10 cellular contexts compared by ENCODE assay signal in genomic region chr6:75272145-75272840, GRCh38. TPM values are rescaled to one million over a fixed set of nuclear protein-coding genes. Genes with fewer than 3 reads are reported as not detected.
A peak's percentile ranks its signal among the peaks of the same experiment; 100 is the strongest.
DNase-seq lines count a peak whose midpoint lies in the region; ATAC-seq, FAIRE-seq and TF ChIP-seq lines count a peak whose summit lies in the region.
"Had no signal": no experiment of that assay in that cellular context is flagged by ENCODE, and none has a peak within 500 bp of the region (broad histone marks: within the 10 kb centered on the region; RNA-seq: fewer than 3 reads in every experiment).

No MANE protein-coding gene starts in this region.

- no peak overlapping the region for H4K5ac ChIP-seq in H9 (ENCODE audit: insufficient read length, low read depth, low read length)

- TF ChIP-seq EP300 in A549 (IDR thresholded peaks at IDR 0.05), result no peak

- TF ChIP-seq CTCF in A549 (IDR thresholded peaks at IDR 0.05), result no peak
- TF ChIP-seq CTCF in H9 (conservative IDR thresholded peaks at IDR 0.05), result no peak
- no peak for TF ChIP-seq CTCF in keratinocyte (optimal IDR thresholded peaks at IDR 0.05 in 1 of 3, IDR thresholded peaks at IDR 0.05 in 1 of 3, conservative IDR thresholded peaks at IDR 0.05 in 1 of 3; ENCODE audit: extremely low read depth in 1 of 3, insufficient read depth in 2 of 3, low read length in 3 of 3)

- DNase-seq in A549 (ENCODE audit: low read depth in 1 of 2, low spot score in 1 of 2) (no peak), H9 (no peak), keratinocyte (ENCODE audit: low read depth, low spot score) (no peak), cerebellar cortex (ENCODE audit: low spot score) (no peak)
- no peak for DNase-seq in activated naive CD8-positive, alpha-beta T cell treated with anti-CD3 and anti-CD28 coated beads for 36 hours
- DNase-seq: kidney had no signal

- no peak overlapping the region for H3K23ac ChIP-seq in H9 (ENCODE audit: insufficient read length, low read depth, low read length)

- H2BK5ac ChIP-seq in H9 (ENCODE audit: insufficient read length, low read length), result no peak overlapping the region

- no peak overlapping the region for H2BK12ac ChIP-seq in H9 (ENCODE audit: insufficient read length, low read depth, low read length)

- no peaks in the 10 kb centered on the region for H3K27me3 Mint-ChIP-seq in H9 (ENCODE audit: low read depth)
- no peaks in the 10 kb centered on the region for H3K27me3 Mint-ChIP-seq in activated naive CD8-positive, alpha-beta T cell treated with anti-CD3 and anti-CD28 coated beads for 36 hours

- H3K56ac ChIP-seq in H9 (ENCODE audit: insufficient read length, low read depth, low read length), result no peak overlapping the region

- H3K23me2 ChIP-seq in H9 (ENCODE audit: insufficient read length, low read depth, low read length, poor library complexity, severe bottlenecking), result no peaks in the 10 kb centered on the region

- peak overlapping the region; percentile 56; the same call in 1 of the 2 replicates for H3K4ac ChIP-seq in H9 (ENCODE audit: low read depth, low read length)

- CTCF ChIA-PET in A549 (lab: Yijun Ruan, JAX), result interaction anchor here (0.8 to 1.5 kb wide), 2 partner anchors 10 to 252 kb away, joined by 3 to 5 read pairs; no protein-coding TSS in a partner anchor

- H3T11ph ChIP-seq in H9 (ENCODE audit: low read length), result peak overlapping the region; percentile 39

- no peak overlapping the region for H3K9ac ChIP-seq in H9 (ENCODE audit: extremely low read depth, insufficient read length, low read length)
- no peak overlapping the region for H3K9ac ChIP-seq in keratinocyte (ENCODE audit: control insufficient read depth, extremely low read depth, insufficient read depth, low read length)

- H4K20me1 ChIP-seq in H9 (ENCODE audit: control insufficient read depth, insufficient read depth, insufficient read length), result no peaks in the 10 kb centered on the region
- no peaks in the 10 kb centered on the region for H4K20me1 ChIP-seq in keratinocyte (ENCODE audit: control insufficient read depth, extremely low read depth, insufficient read depth, low read length)

- H3K4me3 ChIP-seq in A549, result no peak overlapping the region
- peak overlapping the region in 1 of 3 experiments; percentile 6 for H3K4me3 ChIP-seq in keratinocyte (ENCODE audit: control insufficient read depth in 2 of 3, extremely low read depth in 1 of 3, insufficient read depth in 2 of 3, low read depth in 1 of 3, low read length in 3 of 3)

- peaks cover 59% of the 10 kb centered on the region for H3K4me1 ChIP-seq in A549
- H3K4me1 ChIP-seq in H9 (ENCODE audit: insufficient read depth, low read length), result peaks cover 18% of the 10 kb centered on the region; the same call in 1 of the 2 replicates
- H3K4me1 ChIP-seq in keratinocyte (ENCODE audit: control insufficient read depth, extremely low read depth, insufficient read depth, low read length), result peaks cover 18% of the 10 kb centered on the region

- H2BK20ac ChIP-seq in H9 (ENCODE audit: low read depth, low read length, poor library complexity, severe bottlenecking), result peak overlapping the region; percentile 83

- H3K27ac ChIP-seq in A549 (peak overlapping the region; percentile 63 to 76), H9 (ENCODE audit: insufficient read length, low read depth, low read length) (peak overlapping the region; percentile 57), keratinocyte (ENCODE audit: control insufficient read depth, insufficient read depth, low read length) (no peak overlapping the region)

- no peak overlapping the region for H2AK5ac ChIP-seq in H9 (ENCODE audit: insufficient read length, low read length)

- H3K14ac ChIP-seq in H9 (ENCODE audit: insufficient read depth, low read length), result no peak overlapping the region

- no peak overlapping the region for H3K4me3 Mint-ChIP-seq in H9
- H3K4me3 Mint-ChIP-seq in activated naive CD8-positive, alpha-beta T cell treated with anti-CD3 and anti-CD28 coated beads for 36 hours, result no peak overlapping the region

- H3K4me1 Mint-ChIP-seq in H9, result peaks cover 55 to 56% of the 10 kb centered on the region in 2 experiments
- peaks cover 61% of the 10 kb centered on the region for H3K4me1 Mint-ChIP-seq in activated naive CD8-positive, alpha-beta T cell treated with anti-CD3 and anti-CD28 coated beads for 36 hours

- no peak overlapping the region for H4K91ac ChIP-seq in H9 (ENCODE audit: insufficient read length, low read depth, low read length)

- WGBS in A549 (ENCODE audit: missing lambda C conversion rate), result 84% methylated on average over 5 of the region's 5 CpGs
- no CpG with 5 or more reads among the region's 5 CpGs for WGBS in H9 (ENCODE audit: extremely low coverage, insufficient read length, low lambda C conversion rate)

- no peak for TF ChIP-seq POLR2A in A549 (IDR thresholded peaks at IDR 0.05; ENCODE audit: low read length)

- no peak overlapping the region for H2BK15ac ChIP-seq in H9 (ENCODE audit: low read depth, low read length)

- peaks cover 3 to 14% of the 10 kb centered on the region in 2 experiments for H3K36me3 ChIP-seq in keratinocyte (ENCODE audit: control insufficient read depth in 2 of 2, extremely low read depth in 1 of 2, insufficient read depth in 2 of 2, low read length in 2 of 2)

- H3K79me1 ChIP-seq in H9 (ENCODE audit: insufficient read depth, low read depth, low read length, poor library complexity, severe bottlenecking), result peaks cover 5% of the 10 kb centered on the region

- dilution Hi-C loops in keratinocyte (cut with MboI; ENCODE audit: extremely low pct_ligation_motif_present, low sequenced_read_pairs), result no loop called here

- H3K79me2 ChIP-seq in H9 (ENCODE audit: insufficient read depth, low read length) (peaks cover 21% of the 10 kb centered on the region; the same call in 1 of the 2 replicates), keratinocyte (ENCODE audit: control insufficient read depth, insufficient read depth, low read length) (peaks cover 73% of the 10 kb centered on the region)

- no peak overlapping the region for H4K8ac ChIP-seq in H9 (replicated peaks; ENCODE audit: insufficient read length, low read depth, low read length)

- H3K27me3 ChIP-seq in H9 (ENCODE audit: insufficient read depth, low read length) (no peaks in the 10 kb centered on the region), keratinocyte (ENCODE audit: control insufficient read depth, extremely low read depth, insufficient read depth, low read length) (no peaks in the 10 kb centered on the region)

- ATAC-seq in A549 (no peak), HG02798 (IDR thresholded peaks at IDR 0.05; ENCODE audit: poor library complexity, unreplicated experiment) (no peak), GM18868 (IDR thresholded peaks at IDR 0.05; ENCODE audit: unreplicated experiment) (no peak), HG02973 (IDR thresholded peaks at IDR 0.05; ENCODE audit: unreplicated experiment) (no peak)

- POLR2A ChIA-PET in A549 (lab: Yijun Ruan, JAX), result interaction anchor here (1.5 kb wide), 1 partner anchor 12 kb away, joined by 3 read pairs; the partner anchor contains the start of gene TMEM30A

- no peaks in the 10 kb centered on the region for H3K9me1 ChIP-seq in keratinocyte (ENCODE audit: control insufficient read depth, extremely low read depth, insufficient read depth, low read length)

- H3K18ac ChIP-seq in H9 (ENCODE audit: insufficient read length, low read depth, low read length), result peak overlapping the region; percentile 60

- H3K27ac Mint-ChIP-seq in H9, result peak overlapping the region in 1 of 3 experiments; percentile 87; a peak in 3 of 7 replicates
- H3K27ac Mint-ChIP-seq in activated naive CD8-positive, alpha-beta T cell treated with anti-CD3 and anti-CD28 coated beads for 36 hours, result peak overlapping the region; percentile 54

- peaks cover 0 to 13% of the 10 kb centered on the region in 2 experiments; a peak in 3 of 5 replicates for H3K9me3 Mint-ChIP-seq in H9
- H3K9me3 Mint-ChIP-seq in activated naive CD8-positive, alpha-beta T cell treated with anti-CD3 and anti-CD28 coated beads for 36 hours, result peaks cover 10% of the 10 kb centered on the region

- H2BK120ac ChIP-seq in H9 (ENCODE audit: low read depth, low read length, poor library complexity, severe bottlenecking), result peak overlapping the region; percentile 71

- H2AFZ ChIP-seq in H9 (ENCODE audit: low read length) (no peak overlapping the region), keratinocyte (ENCODE audit: control insufficient read depth, low read length) (no peak overlapping the region)

- H3K4me2 ChIP-seq in A549, result no peak overlapping the region
- H3K4me2 ChIP-seq in H9 (ENCODE audit: insufficient read depth, insufficient read length, low read length), result no peak overlapping the region
- H3K4me2 ChIP-seq in keratinocyte (ENCODE audit: control insufficient read depth, extremely low read depth, insufficient read depth, low read depth, low read length), result peak overlapping the region; percentile 30

- H3K9me3 ChIP-seq in A549 (no peaks in the 10 kb centered on the region), H9 (ENCODE audit: control insufficient read depth, low read depth, low read length) (peaks cover 7% of the 10 kb centered on the region), keratinocyte (ENCODE audit: control insufficient read depth, low read depth, low read length) (peaks cover 7% of the 10 kb centered on the region)

- peaks cover 37 to 73% (median 47%) of the 10 kb centered on the region in 3 experiments for H3K36me3 Mint-ChIP-seq in H9 (ENCODE audit: insufficient read depth in 1 of 3, low read depth in 3 of 3)
- peaks cover 56% of the 10 kb centered on the region for H3K36me3 Mint-ChIP-seq in activated naive CD8-positive, alpha-beta T cell treated with anti-CD3 and anti-CD28 coated beads for 36 hours

- no peak for TF ChIP-seq RAD21 in A549 (conservative IDR thresholded peaks at IDR 0.05 in 1 of 2, IDR thresholded peaks at IDR 0.05 in 1 of 2)

- FAIRE-seq in A549 (lab: Jason Lieb, UNC) (no peak), keratinocyte (lab: Jason Lieb, UNC) (peak; percentile 34)
- FAIRE-seq: G401.6, kidney had no signal

RNA-seq across cellular contexts. Expression of gene TMEM30A, which starts 12.3 kb away (rescaled TPM):
- polyA plus RNA-seq in A549 (2011; rRNA removed) (75.5 and 94.3 TPM in 2 replicates), A549 (2017; fragmentation: RNase III; extraction: RNeasy Plus Mini Kit Qiagen cat#74134 plus additional on column Dnase treatment) (56.1 to 65.1 TPM (median 61.6 TPM) in 3 replicates), keratinocyte (22.0 to 50.2 TPM (median 25.2 TPM) in 3 replicates)
- 10.5 and 13.0 TPM in 2 replicates for polyA plus RNA-seq in A549 (2012; cell fraction: cytosol; rRNA removed)
- 9.4 and 17.2 TPM in 2 replicates for polyA plus RNA-seq in A549 (2012; cell fraction: nucleus; rRNA removed)
- 26.4 and 26.9 TPM in 2 replicates for polyA minus RNA-seq in A549 (2011; rRNA and poly(A)+ RNA removed)
- 63.0 and 65.2 TPM in 2 replicates for total RNA-seq in H9 (2021)
- 10 to 100 TPM; 38.8 to 40.4 TPM for total RNA-seq in activated naive CD8-positive, alpha-beta T cell treated with anti-CD3 and anti-CD28 coated beads for 36 hours
- 25.3 TPM for polyA plus RNA-seq in keratinocyte (2011; ENCODE audit: low read depth)
- polyA plus RNA-seq in keratinocyte (2011; cell fraction: cytosol; rRNA removed), result 10.1 and 17.1 TPM in 2 replicates
- 38.8 and 54.7 TPM in 2 replicates for polyA plus RNA-seq in keratinocyte (2011; cell fraction: nucleus; rRNA removed)
- polyA plus RNA-seq in keratinocyte (2012; ENCODE audit: low replicate concordance), result 52.2 and 52.6 TPM in 2 replicates
- polyA minus RNA-seq in keratinocyte, result 11.6 to 71.3 TPM (median 32.7 TPM) in 3 replicates
- polyA minus RNA-seq in keratinocyte (2011; cell fraction: cytosol; rRNA and poly(A)+ RNA removed), result 15.9 TPM
- 30.0 and 98.0 TPM in 2 replicates for polyA minus RNA-seq in keratinocyte (2011; cell fraction: nucleus; rRNA and poly(A)+ RNA removed)

RNA-seq across cellular contexts. Expression of gene COX7A2, which starts 28.7 kb away (rescaled TPM):
- polyA plus RNA-seq in A549 (2011; rRNA removed) (271 and 360 TPM in 2 replicates), A549 (2017; fragmentation: RNase III; extraction: RNeasy Plus Mini Kit Qiagen cat#74134 plus additional on column Dnase treatment) (464 to 507 TPM (median 488 TPM) in 3 replicates), keratinocyte (160 to 489 TPM (median 474 TPM) in 3 replicates)
- polyA plus RNA-seq in A549 (2012; cell fraction: cytosol; rRNA removed), result 240 and 249 TPM in 2 replicates
- 97.7 and 193 TPM in 2 replicates for polyA plus RNA-seq in A549 (2012; cell fraction: nucleus; rRNA removed)
- 21.3 and 22.8 TPM in 2 replicates for polyA minus RNA-seq in A549 (2011; rRNA and poly(A)+ RNA removed)
- total RNA-seq in H9 (2021), result 508 and 516 TPM in 2 replicates
- total RNA-seq in activated naive CD8-positive, alpha-beta T cell treated with anti-CD3 and anti-CD28 coated beads for 36 hours, result 100 to 1,000 TPM; 489 to 495 TPM
- 441 TPM for polyA plus RNA-seq in keratinocyte (2011; ENCODE audit: low read depth)
- polyA plus RNA-seq in keratinocyte (2011; cell fraction: cytosol; rRNA removed), result 152 and 383 TPM in 2 replicates
- 97.3 and 102 TPM in 2 replicates for polyA plus RNA-seq in keratinocyte (2011; cell fraction: nucleus; rRNA removed)
- polyA plus RNA-seq in keratinocyte (2012; ENCODE audit: low replicate concordance), result 399 and 440 TPM in 2 replicates
- 31.6 to 65.8 TPM (median 56.6 TPM) in 3 replicates for polyA minus RNA-seq in keratinocyte
- polyA minus RNA-seq in keratinocyte (2011; cell fraction: cytosol; rRNA and poly(A)+ RNA removed), result 76.7 TPM
- polyA minus RNA-seq in keratinocyte (2011; cell fraction: nucleus; rRNA and poly(A)+ RNA removed), result 8.4 and 14.3 TPM in 2 replicates
